ENCODE assay signal across 26 cellular contexts in genomic region chr2:212030709-212031108, GRCh38.
"Had no signal": no experiment of that assay in that cellular context is flagged by ENCODE, and none has a peak within 500 bp of the region (broad histone marks: within the 10 kb centered on the region; RNA-seq: fewer than 3 reads in every experiment).

No MANE protein-coding gene starts in this region.

- H3K4me1 ChIP-seq: left ventricle myocardium inferior, testis, uterus had no signal

- H2AFZ ChIP-seq: hepatocyte had no signal

- ATAC-seq: esophagus mucosa; natural killer cell treated with Interleukin-12 subunit alpha and Interleukin-12 subunit beta and Interleukin-15 and Interleukin-18, amount 100 ng/mL, for 72 hours had no signal

- H3K4me3 ChIP-seq: hepatocyte, left ventricle myocardium inferior, testis, uterus had no signal

- H3K79me2 ChIP-seq: hepatocyte had no signal

- DNase-seq: activated CD4-positive, alpha-beta memory T cell treated with anti-CD3 and anti-CD28 coated beads for 36 hours; activated CD4-positive, alpha-beta T cell treated with anti-CD3 and anti-CD28 coated beads for 48 hours; activated CD4-positive, CD25-positive, alpha-beta regulatory T cell; activated effector memory CD4-positive, alpha-beta T cell treated with Interleukin-2 at 50 U/mL for 16 hours; activated naive CD4-positive, alpha-beta T cell treated with anti-CD3 and anti-CD28 coated beads for 36 hours; activated naive CD8-positive, alpha-beta T cell treated with anti-CD3 and anti-CD28 coated beads, Interleukin-2, amount 10 ng/mL, durations not matched to agents 7 days and 5 days; activated T-cell treated with anti-CD3 and anti-CD28 coated beads, Interleukin-2, amount 50 U/mL, for 48 hours; amygdala; effector memory CD4-positive, alpha-beta T cell; glutamatergic neuron; kidney glomerular epithelial cell; left ventricle myocardium inferior; mammary epithelial cell; posterior cingulate gyrus; stimulated activated CD4-positive, alpha-beta T cell treated with anti-CD3 and anti-CD28 coated beads, Interleukin-2, amount 100 ng/mL, for 48 hours; stimulated activated CD8-positive, alpha-beta memory T cell treated with anti-CD3 and anti-CD28 coated beads, Interleukin-4, amount 100 ng/mL, for 48 hours; stimulated activated naive CD4-positive, alpha-beta T cell; T1000; testis; trophoblast cell; uterus had no signal

- H3K27ac Mint-ChIP-seq: activated CD4-positive, alpha-beta memory T cell treated with anti-CD3 and anti-CD28 coated beads for 36 hours; activated naive CD4-positive, alpha-beta T cell treated with anti-CD3 and anti-CD28 coated beads for 36 hours; activated naive CD8-positive, alpha-beta T cell treated with anti-CD3 and anti-CD28 coated beads, Interleukin-2, amount 10 ng/mL, durations not matched to agents 7 days and 5 days; natural killer cell treated with Interleukin-12 subunit alpha and Interleukin-12 subunit beta and Interleukin-15 and Interleukin-18, amount 100 ng/mL, for 72 hours; T-helper 1 cell treated with Interleukin-12 subunit alpha and Interleukin-12 subunit beta and Interleukin-4 antibody, amounts not matched to agents 30 μg/mL and 1 μg/mL, for 36 hours had no signal

- H3K9me3 ChIP-seq: left ventricle myocardium inferior, testis, uterus had no signal

- H3K36me3 Mint-ChIP-seq: activated CD4-positive, alpha-beta memory T cell treated with anti-CD3 and anti-CD28 coated beads for 36 hours; activated naive CD8-positive, alpha-beta T cell treated with anti-CD3 and anti-CD28 coated beads, Interleukin-2, amount 10 ng/mL, durations not matched to agents 7 days and 5 days; brain; natural killer cell treated with Interleukin-12 subunit alpha and Interleukin-12 subunit beta and Interleukin-15 and Interleukin-18, amount 100 ng/mL, for 72 hours had no signal

- H3K4me2 ChIP-seq: hepatocyte had no signal

- H3K4me3 Mint-ChIP-seq: activated CD4-positive, alpha-beta memory T cell treated with anti-CD3 and anti-CD28 coated beads for 36 hours; activated naive CD4-positive, alpha-beta T cell treated with anti-CD3 and anti-CD28 coated beads for 36 hours; activated naive CD8-positive, alpha-beta T cell treated with anti-CD3 and anti-CD28 coated beads, Interleukin-2, amount 10 ng/mL, durations not matched to agents 7 days and 5 days; brain; natural killer cell treated with Interleukin-12 subunit alpha and Interleukin-12 subunit beta and Interleukin-15 and Interleukin-18, amount 100 ng/mL, for 72 hours; T-helper 1 cell treated with Interleukin-12 subunit alpha and Interleukin-12 subunit beta and Interleukin-4 antibody, amounts not matched to agents 30 μg/mL and 1 μg/mL, for 36 hours had no signal

- H3K4me1 Mint-ChIP-seq: activated naive CD8-positive, alpha-beta T cell treated with anti-CD3 and anti-CD28 coated beads, Interleukin-2, amount 10 ng/mL, durations not matched to agents 7 days and 5 days had no signal

- H3K27me3 ChIP-seq: hepatocyte, testis, uterus had no signal

- H3K36me3 ChIP-seq: left ventricle myocardium inferior, uterus had no signal

- H3K27ac ChIP-seq: hepatocyte, left ventricle myocardium inferior, testis, uterus had no signal

- H3K27me3 Mint-ChIP-seq: activated CD4-positive, alpha-beta memory T cell treated with anti-CD3 and anti-CD28 coated beads for 36 hours; activated naive CD8-positive, alpha-beta T cell treated with anti-CD3 and anti-CD28 coated beads, Interleukin-2, amount 10 ng/mL, durations not matched to agents 7 days and 5 days; brain; natural killer cell treated with Interleukin-12 subunit alpha and Interleukin-12 subunit beta and Interleukin-15 and Interleukin-18, amount 100 ng/mL, for 72 hours had no signal

- H3K9me3 Mint-ChIP-seq: activated naive CD8-positive, alpha-beta T cell treated with anti-CD3 and anti-CD28 coated beads, Interleukin-2, amount 10 ng/mL, durations not matched to agents 7 days and 5 days; brain; T-helper 1 cell treated with Interleukin-12 subunit alpha and Interleukin-12 subunit beta and Interleukin-4 antibody, amounts not matched to agents 30 μg/mL and 1 μg/mL, for 36 hours had no signal
